Comparison of ENCODE assay signal across 1 cellular context in genomic region chr1:43363283-43363934, GRCh38.
TF ChIP-seq lines count a peak whose summit lies in the region.

No MANE protein-coding gene starts in this region.

TF ChIP-seq in K562, 482 proteins besides CTCF, POLR2A, EP300 and RAD21 (continues in another document):
- TF ChIP-seq USF1 (CRISPR knock-in tag; IDR thresholded peaks at IDR 0.05) (no peak), RCOR1 (IDR thresholded peaks at IDR 0.05; ENCODE audit: borderline replicate concordance in 1 of 2, low read depth in 2 of 2, low read length in 2 of 2) (no peak), POLR2AphosphoS5 (IDR thresholded peaks at IDR 0.05; ENCODE audit: control insufficient read depth, insufficient read depth, low read depth, low read length) (peak; percentile 72; the same call in 1 of the 2 replicates), CHCHD3 (CRISPR knock-in tag; IDR thresholded peaks at IDR 0.05) (no peak), LCOR (CRISPR knock-in tag; IDR thresholded peaks at IDR 0.05) (no peak), CEBPG (CRISPR knock-in tag; IDR thresholded peaks at IDR 0.05) (no peak), CEBPG (tag; conservative IDR thresholded peaks at IDR 0.05 in 1 of 2, IDR thresholded peaks at IDR 0.05 in 1 of 2) (no peak), NR2C2 (CRISPR knock-in tag; IDR thresholded peaks at IDR 0.05) (no peak), NR2C2 (tag; IDR thresholded peaks at IDR 0.05) (peak; percentile 13; the same call in 1 of the 2 replicates), MECOM (CRISPR knock-in tag; IDR thresholded peaks at IDR 0.05) (no peak), MCM3 (IDR thresholded peaks at IDR 0.05) (no peak), RBFOX2 (IDR thresholded peaks at IDR 0.05; ENCODE audit: low read depth, low read length) (no peak), ZNF561 (CRISPR knock-in tag; conservative IDR thresholded peaks at IDR 0.05) (no peak), E4F1 (CRISPR knock-in tag; IDR thresholded peaks at IDR 0.05; ENCODE audit: borderline replicate concordance) (no peak), RBBP5 (IDR thresholded peaks at IDR 0.05; ENCODE audit: borderline replicate concordance, insufficient read depth, low read length, poor library complexity, severe bottlenecking) (no peak), RFX7 (CRISPR knock-in tag; IDR thresholded peaks at IDR 0.05) (no peak), NFYB (IDR thresholded peaks at IDR 0.05; ENCODE audit: extremely low read depth, insufficient read length) (no peak), SUPT5H (IDR thresholded peaks at IDR 0.05) (0 out of 2 replicates have a peak, but pooled peaks have one; percentile 70), NFE2L1 (tag; IDR thresholded peaks at IDR 0.05; ENCODE audit: borderline replicate concordance, low read depth) (no peak), HOXB6 (CRISPR knock-in tag; IDR thresholded peaks at IDR 0.05; ENCODE audit: borderline replicate concordance) (no peak), ZNF274 (IDR thresholded peaks at IDR 0.05; ENCODE audit: borderline replicate concordance, low read depth, low read length) (no peak), NFE2 (IDR thresholded peaks at IDR 0.05; ENCODE audit: low read depth) (no peak), POU5F1 (IDR thresholded peaks at IDR 0.05; ENCODE audit: borderline replicate concordance, low read depth, low read length, partially characterized antibody) (no peak), ZKSCAN8 (CRISPR knock-in tag; IDR thresholded peaks at IDR 0.05) (no peak), ZNF511 (CRISPR knock-in tag; IDR thresholded peaks at IDR 0.05) (no peak), BMI1 (IDR thresholded peaks at IDR 0.05; ENCODE audit: low read length) (no peak), SIN3B (IDR thresholded peaks at IDR 0.05; ENCODE audit: low read depth) (no peak), KDM4B (IDR thresholded peaks at IDR 0.05; ENCODE audit: borderline replicate concordance in 2 of 2, low read depth in 1 of 2) (no peak), NR3C1 (CRISPR knock-in tag; IDR thresholded peaks at IDR 0.05) (no peak), ZNF217 (CRISPR knock-in tag; IDR thresholded peaks at IDR 0.05) (no peak), SMARCB1 (IDR thresholded peaks at IDR 0.05; ENCODE audit: insufficient read length, low read depth) (no peak), KDM5B (IDR thresholded peaks at IDR 0.05; ENCODE audit: insufficient replicate concordance, low read depth, low read length) (peak; percentile 74), PPARD (CRISPR knock-in tag; IDR thresholded peaks at IDR 0.05) (no peak), RBM14 (IDR thresholded peaks at IDR 0.05; ENCODE audit: borderline replicate concordance, insufficient read depth, low read depth, low read length) (no peak), PML (IDR thresholded peaks at IDR 0.05; ENCODE audit: low read length) (0 out of 2 replicates have a peak, but pooled peaks have one; percentile 16), ZNF165 (CRISPR knock-in tag; IDR thresholded peaks at IDR 0.05; ENCODE audit: borderline replicate concordance) (no peak), MAZ (CRISPR knock-in tag; conservative IDR thresholded peaks at IDR 0.05 in 1 of 2, IDR thresholded peaks at IDR 0.05 in 1 of 2) (no peak), ZNF507 (tag; conservative IDR thresholded peaks at IDR 0.05) (no peak), ILK (tag; IDR thresholded peaks at IDR 0.05; ENCODE audit: borderline replicate concordance, low read depth) (no peak), POLR2B (IDR thresholded peaks at IDR 0.05; ENCODE audit: low read depth, partially characterized antibody) (peak; percentile 71), RBM15 (IDR thresholded peaks at IDR 0.05; ENCODE audit: insufficient read depth, low read length) (no peak), PHTF2 (CRISPR knock-in tag; IDR thresholded peaks at IDR 0.05) (no peak), ZNF586 (CRISPR knock-in tag; conservative IDR thresholded peaks at IDR 0.05) (no peak), FOXK2 (conservative IDR thresholded peaks at IDR 0.05 in 1 of 2, IDR thresholded peaks at IDR 0.05 in 1 of 2; ENCODE audit: low read depth in 2 of 2) (no peak), HDAC6 (IDR thresholded peaks at IDR 0.05; ENCODE audit: low read depth, low read length) (no peak), POLR2AphosphoS2 (IDR thresholded peaks at IDR 0.05; ENCODE audit: low read length) (peak; percentile 96), KLF1 (tag; IDR thresholded peaks at IDR 0.05) (no peak), RFX5 (IDR thresholded peaks at IDR 0.05; ENCODE audit: low read depth, low read length) (no peak), RB1 (IDR thresholded peaks at IDR 0.05; ENCODE audit: low read depth) (no peak), FOXJ3 (CRISPR knock-in tag; IDR thresholded peaks at IDR 0.05) (no peak)
- TF ChIP-seq, protein P1, sequence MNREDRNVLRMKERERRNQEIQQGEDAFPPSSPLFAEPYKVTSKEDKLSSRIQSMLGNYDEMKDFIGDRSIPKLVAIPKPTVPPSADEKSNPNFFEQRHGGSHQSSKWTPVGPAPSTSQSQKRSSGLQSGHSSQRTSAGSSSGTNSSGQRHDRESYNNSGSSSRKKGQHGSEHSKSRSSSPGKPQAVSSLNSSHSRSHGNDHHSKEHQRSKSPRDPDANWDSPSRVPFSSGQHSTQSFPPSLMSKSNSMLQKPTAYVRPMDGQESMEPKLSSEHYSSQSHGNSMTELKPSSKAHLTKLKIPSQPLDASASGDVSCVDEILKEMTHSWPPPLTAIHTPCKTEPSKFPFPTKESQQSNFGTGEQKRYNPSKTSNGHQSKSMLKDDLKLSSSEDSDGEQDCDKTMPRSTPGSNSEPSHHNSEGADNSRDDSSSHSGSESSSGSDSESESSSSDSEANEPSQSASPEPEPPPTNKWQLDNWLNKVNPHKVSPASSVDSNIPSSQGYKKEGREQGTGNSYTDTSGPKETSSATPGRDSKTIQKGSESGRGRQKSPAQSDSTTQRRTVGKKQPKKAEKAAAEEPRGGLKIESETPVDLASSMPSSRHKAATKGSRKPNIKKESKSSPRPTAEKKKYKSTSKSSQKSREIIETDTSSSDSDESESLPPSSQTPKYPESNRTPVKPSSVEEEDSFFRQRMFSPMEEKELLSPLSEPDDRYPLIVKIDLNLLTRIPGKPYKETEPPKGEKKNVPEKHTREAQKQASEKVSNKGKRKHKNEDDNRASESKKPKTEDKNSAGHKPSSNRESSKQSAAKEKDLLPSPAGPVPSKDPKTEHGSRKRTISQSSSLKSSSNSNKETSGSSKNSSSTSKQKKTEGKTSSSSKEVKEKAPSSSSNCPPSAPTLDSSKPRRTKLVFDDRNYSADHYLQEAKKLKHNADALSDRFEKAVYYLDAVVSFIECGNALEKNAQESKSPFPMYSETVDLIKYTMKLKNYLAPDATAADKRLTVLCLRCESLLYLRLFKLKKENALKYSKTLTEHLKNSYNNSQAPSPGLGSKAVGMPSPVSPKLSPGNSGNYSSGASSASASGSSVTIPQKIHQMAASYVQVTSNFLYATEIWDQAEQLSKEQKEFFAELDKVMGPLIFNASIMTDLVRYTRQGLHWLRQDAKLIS (CRISPR knock-in tag; IDR thresholded peaks at IDR 0.05) = no peak
- TF ChIP-seq, protein P2, sequence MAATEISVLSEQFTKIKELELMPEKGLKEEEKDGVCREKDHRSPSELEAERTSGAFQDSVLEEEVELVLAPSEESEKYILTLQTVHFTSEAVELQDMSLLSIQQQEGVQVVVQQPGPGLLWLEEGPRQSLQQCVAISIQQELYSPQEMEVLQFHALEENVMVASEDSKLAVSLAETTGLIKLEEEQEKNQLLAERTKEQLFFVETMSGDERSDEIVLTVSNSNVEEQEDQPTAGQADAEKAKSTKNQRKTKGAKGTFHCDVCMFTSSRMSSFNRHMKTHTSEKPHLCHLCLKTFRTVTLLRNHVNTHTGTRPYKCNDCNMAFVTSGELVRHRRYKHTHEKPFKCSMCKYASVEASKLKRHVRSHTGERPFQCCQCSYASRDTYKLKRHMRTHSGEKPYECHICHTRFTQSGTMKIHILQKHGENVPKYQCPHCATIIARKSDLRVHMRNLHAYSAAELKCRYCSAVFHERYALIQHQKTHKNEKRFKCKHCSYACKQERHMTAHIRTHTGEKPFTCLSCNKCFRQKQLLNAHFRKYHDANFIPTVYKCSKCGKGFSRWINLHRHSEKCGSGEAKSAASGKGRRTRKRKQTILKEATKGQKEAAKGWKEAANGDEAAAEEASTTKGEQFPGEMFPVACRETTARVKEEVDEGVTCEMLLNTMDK (IDR thresholded peaks at IDR 0.05; ENCODE audit: borderline replicate concordance, insufficient read depth, low read depth, low read length, poor library complexity, severe bottlenecking) = no peak
- TF ChIP-seq, protein P3, sequence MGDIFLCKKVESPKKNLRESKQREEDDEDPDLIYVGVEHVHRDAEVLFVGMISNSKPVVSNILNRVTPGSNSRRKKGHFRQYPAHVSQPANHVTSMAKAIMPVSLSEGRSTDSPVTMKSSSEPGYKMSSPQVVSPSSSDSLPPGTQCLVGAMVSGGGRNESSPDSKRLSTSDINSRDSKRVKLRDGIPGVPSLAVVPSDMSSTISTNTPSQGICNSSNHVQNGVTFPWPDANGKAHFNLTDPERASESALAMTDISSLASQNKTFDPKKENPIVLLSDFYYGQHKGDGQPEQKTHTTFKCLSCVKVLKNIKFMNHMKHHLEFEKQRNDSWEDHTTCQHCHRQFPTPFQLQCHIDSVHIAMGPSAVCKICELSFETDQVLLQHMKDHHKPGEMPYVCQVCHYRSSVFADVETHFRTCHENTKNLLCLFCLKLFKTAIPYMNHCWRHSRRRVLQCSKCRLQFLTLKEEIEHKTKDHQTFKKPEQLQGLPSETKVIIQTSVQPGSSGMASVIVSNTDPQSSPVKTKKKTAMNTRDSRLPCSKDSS (IDR thresholded peaks at IDR 0.05; ENCODE audit: low read depth, partially characterized antibody) = no peak
- TF ChIP-seq, protein P4, sequence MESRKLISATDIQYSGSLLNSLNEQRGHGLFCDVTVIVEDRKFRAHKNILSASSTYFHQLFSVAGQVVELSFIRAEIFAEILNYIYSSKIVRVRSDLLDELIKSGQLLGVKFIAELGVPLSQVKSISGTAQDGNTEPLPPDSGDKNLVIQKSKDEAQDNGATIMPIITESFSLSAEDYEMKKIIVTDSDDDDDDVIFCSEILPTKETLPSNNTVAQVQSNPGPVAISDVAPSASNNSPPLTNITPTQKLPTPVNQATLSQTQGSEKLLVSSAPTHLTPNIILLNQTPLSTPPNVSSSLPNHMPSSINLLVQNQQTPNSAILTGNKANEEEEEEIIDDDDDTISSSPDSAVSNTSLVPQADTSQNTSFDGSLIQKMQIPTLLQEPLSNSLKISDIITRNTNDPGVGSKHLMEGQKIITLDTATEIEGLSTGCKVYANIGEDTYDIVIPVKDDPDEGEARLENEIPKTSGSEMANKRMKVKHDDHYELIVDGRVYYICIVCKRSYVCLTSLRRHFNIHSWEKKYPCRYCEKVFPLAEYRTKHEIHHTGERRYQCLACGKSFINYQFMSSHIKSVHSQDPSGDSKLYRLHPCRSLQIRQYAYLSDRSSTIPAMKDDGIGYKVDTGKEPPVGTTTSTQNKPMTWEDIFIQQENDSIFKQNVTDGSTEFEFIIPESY (CRISPR knock-in tag; IDR thresholded peaks at IDR 0.05) = no peak
- TF ChIP-seq, protein P5, sequence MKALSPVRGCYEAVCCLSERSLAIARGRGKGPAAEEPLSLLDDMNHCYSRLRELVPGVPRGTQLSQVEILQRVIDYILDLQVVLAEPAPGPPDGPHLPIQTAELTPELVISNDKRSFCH (CRISPR knock-in tag; IDR thresholded peaks at IDR 0.05) = no peak
- TF ChIP-seq, protein P5 (tag; IDR thresholded peaks at IDR 0.05) = no peak
- TF ChIP-seq, protein P6, sequence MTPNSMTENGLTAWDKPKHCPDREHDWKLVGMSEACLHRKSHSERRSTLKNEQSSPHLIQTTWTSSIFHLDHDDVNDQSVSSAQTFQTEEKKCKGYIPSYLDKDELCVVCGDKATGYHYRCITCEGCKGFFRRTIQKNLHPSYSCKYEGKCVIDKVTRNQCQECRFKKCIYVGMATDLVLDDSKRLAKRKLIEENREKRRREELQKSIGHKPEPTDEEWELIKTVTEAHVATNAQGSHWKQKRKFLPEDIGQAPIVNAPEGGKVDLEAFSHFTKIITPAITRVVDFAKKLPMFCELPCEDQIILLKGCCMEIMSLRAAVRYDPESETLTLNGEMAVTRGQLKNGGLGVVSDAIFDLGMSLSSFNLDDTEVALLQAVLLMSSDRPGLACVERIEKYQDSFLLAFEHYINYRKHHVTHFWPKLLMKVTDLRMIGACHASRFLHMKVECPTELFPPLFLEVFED (CRISPR knock-in tag; conservative IDR thresholded peaks at IDR 0.05) = no peak
